Comparison of ENCODE assay signal across 26 cellular contexts in the genomic region with DNA sequence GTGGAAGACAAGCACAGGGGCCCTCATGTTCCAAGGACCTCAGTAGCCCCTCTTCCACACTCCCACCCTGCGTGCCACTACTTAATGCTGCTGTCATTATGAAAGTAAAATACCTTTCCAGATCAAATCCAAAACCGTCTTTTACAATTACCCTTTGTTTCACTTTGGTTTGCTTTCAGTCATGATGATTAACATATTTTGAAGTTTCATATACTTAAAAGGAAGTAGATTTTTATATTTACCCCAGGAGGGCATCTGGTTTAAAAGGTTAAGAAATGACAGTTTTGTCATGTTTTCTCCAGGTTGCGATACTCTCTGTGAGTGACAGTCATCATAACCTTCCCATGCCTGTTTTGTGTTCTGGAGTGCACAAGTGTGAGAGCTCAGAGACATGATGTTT. TPM values are rescaled to one million over a fixed set of nuclear protein-coding genes. Genes with fewer than 3 reads are reported as not detected.
A peak's percentile ranks its signal among the peaks of the same experiment; 100 is the strongest.
DNase-seq lines count a peak whose midpoint lies in the region; ATAC-seq, FAIRE-seq and TF ChIP-seq lines count a peak whose summit lies in the region.
"Had no signal": no experiment of that assay in that cellular context is flagged by ENCODE, and none has a peak within 500 bp of the region (broad histone marks: within the 10 kb centered on the region; RNA-seq: fewer than 3 reads in every experiment).

No MANE protein-coding gene starts in this region.

- no peaks in the 10 kb centered on the region for H3K4me1 ChIP-seq in right lobe of liver
- no peaks in the 10 kb centered on the region for H3K4me1 ChIP-seq in small intestine (ENCODE audit: control insufficient read depth in 2 of 2, insufficient read depth in 1 of 2, low read depth in 1 of 2, low read length in 1 of 2)
- H3K4me1 ChIP-seq: esophagus squamous epithelium, lower lobe of right lung, SJCRH30 had no signal

- no peak overlapping the region for H3K27ac Mint-ChIP-seq in activated T-cell treated with anti-CD3 and anti-CD28 coated beads, Interleukin-2, amount 50 U/mL, for 72 hours
- H3K27ac Mint-ChIP-seq: activated CD4-positive, alpha-beta T cell treated with anti-CD3 and anti-CD28 coated beads, Interleukin-2, amount 10 ng/mL, durations not matched to agents 7 days and 5 days; CD4-positive, alpha-beta memory T cell; dendritic cell treated with granulocyte-macrophage colony-stimulating factor and Interleukin-4, amounts not matched to agents 40 ng/mL and 50 ng/mL, for 4 days; natural killer cell; stimulated activated naive CD8-positive, alpha-beta T cell treated with anti-CD3 and anti-CD28 coated beads, Interleukin-15, Interleukin-2, amounts not matched to agents 100 ng/mL and 50 ng/mL, for 24 hours had no signal

- H3K36me3 Mint-ChIP-seq in activated T-cell treated with anti-CD3 and anti-CD28 coated beads, Interleukin-2, amount 50 U/mL, for 72 hours (ENCODE audit: insufficient read depth in 2 of 2): no peaks in the 10 kb centered on the region
- H3K36me3 Mint-ChIP-seq: CD4-positive, alpha-beta memory T cell; natural killer cell had no signal

- H3K27ac ChIP-seq in right lobe of liver (no peak overlapping the region), small intestine (ENCODE audit: low read depth in 1 of 2, low read length in 1 of 2) (no peak overlapping the region)
- H3K27ac ChIP-seq: esophagus squamous epithelium, lower lobe of right lung, SJCRH30 had no signal

- TF ChIP-seq CTCF in right lobe of liver (IDR thresholded peaks at IDR 0.05): no peak

- peaks cover 0 to 3% of the 10 kb centered on the region in 2 donors for H3K9me3 Mint-ChIP-seq in activated T-cell treated with anti-CD3 and anti-CD28 coated beads, Interleukin-2, amount 50 U/mL, for 72 hours
- H3K9me3 Mint-ChIP-seq: activated CD4-positive, alpha-beta T cell treated with anti-CD3 and anti-CD28 coated beads, Interleukin-2, amount 10 ng/mL, durations not matched to agents 7 days and 5 days; CD4-positive, alpha-beta memory T cell; dendritic cell treated with granulocyte-macrophage colony-stimulating factor and Interleukin-4, amounts not matched to agents 40 ng/mL and 50 ng/mL, for 4 days; natural killer cell; stimulated activated naive CD8-positive, alpha-beta T cell treated with anti-CD3 and anti-CD28 coated beads, Interleukin-15, Interleukin-2, amounts not matched to agents 100 ng/mL and 50 ng/mL, for 24 hours had no signal

- ATAC-seq in activated T-cell treated with anti-CD3 and anti-CD28 coated beads, Interleukin-2, amount 50 U/mL, for 72 hours (replicated peaks in 1 of 2): peak; percentile 81
- ATAC-seq in GM21515 (IDR thresholded peaks at IDR 0.05; ENCODE audit: unreplicated experiment) (peak; percentile 68), HG03354 (IDR thresholded peaks at IDR 0.05; ENCODE audit: poor library complexity, severe bottlenecking, unreplicated experiment) (peak; percentile 84), right lobe of liver (no peak)
- ATAC-seq: lower lobe of right lung, natural killer cell had no signal

- H3K9me3 ChIP-seq in right lobe of liver (no peaks in the 10 kb centered on the region), small intestine (ENCODE audit: control insufficient read depth, low read depth) (no peaks in the 10 kb centered on the region)
- H3K9me3 ChIP-seq: esophagus squamous epithelium, lower lobe of right lung, SJCRH30 had no signal

- H3K36me3 ChIP-seq in right lobe of liver: no peaks in the 10 kb centered on the region
- no peaks in the 10 kb centered on the region for H3K36me3 ChIP-seq in small intestine (ENCODE audit: control insufficient read depth in 2 of 2, insufficient read depth in 2 of 2, low read length in 2 of 2)
- H3K36me3 ChIP-seq: esophagus squamous epithelium, lower lobe of right lung, SJCRH30 had no signal

- DNase-seq in activated T-cell treated with anti-CD3 and anti-CD28 coated beads, Interleukin-2, amount 50 U/mL, for 72 hours: peak in 1 of 2 donors; percentile 4
- no peak for DNase-seq in activated T-cell treated with anti-CD3 and anti-CD28 coated beads for 4 hours
- no peak for DNase-seq in SHP77 (lab: John Stamatoyannopoulos, UW)
- no peak for DNase-seq in NCI-H2171 (lab: John Stamatoyannopoulos, UW)
- DNase-seq in right lobe of liver: no peak
- DNase-seq in small intestine: no peak
- DNase-seq: activated CD4-positive, alpha-beta T cell treated with anti-CD3 and anti-CD28 coated beads, Interleukin-2, amount 10 ng/mL, durations not matched to agents 7 days and 5 days; activated CD8-positive, alpha-beta memory T cell treated with anti-CD3 and anti-CD28 coated beads, Interleukin-2, amount 50 U/mL, for 48 hours; activated effector memory CD4-positive, alpha-beta T cell treated with anti-CD3 and anti-CD28 coated beads, Interleukin-2, amount 50 U/mL, for 16 hours; caudate nucleus; CD4-positive, alpha-beta memory T cell; esophagus squamous epithelium; KBM-7; lower lobe of right lung; natural killer cell; NCI-H1105 treated with DMSO at 0.1 percent for 48 hours; NCI-H1930; NCI-H69; SJCRH30 had no signal

- H3K4me1 Mint-ChIP-seq in activated T-cell treated with anti-CD3 and anti-CD28 coated beads, Interleukin-2, amount 50 U/mL, for 72 hours (ENCODE audit: low read depth): peaks cover 20% of the 10 kb centered on the region
- H3K4me1 Mint-ChIP-seq: activated CD4-positive, alpha-beta T cell treated with anti-CD3 and anti-CD28 coated beads, Interleukin-2, amount 10 ng/mL, durations not matched to agents 7 days and 5 days; CD4-positive, alpha-beta memory T cell; natural killer cell had no signal

- peak overlapping the region; percentile 9 to 24 for H3K4me3 Mint-ChIP-seq in activated T-cell treated with anti-CD3 and anti-CD28 coated beads, Interleukin-2, amount 50 U/mL, for 72 hours
- H3K4me3 Mint-ChIP-seq: activated CD4-positive, alpha-beta T cell treated with anti-CD3 and anti-CD28 coated beads, Interleukin-2, amount 10 ng/mL, durations not matched to agents 7 days and 5 days; CD4-positive, alpha-beta memory T cell; dendritic cell treated with granulocyte-macrophage colony-stimulating factor and Interleukin-4, amounts not matched to agents 40 ng/mL and 50 ng/mL, for 4 days; natural killer cell; stimulated activated naive CD8-positive, alpha-beta T cell treated with anti-CD3 and anti-CD28 coated beads, Interleukin-15, Interleukin-2, amounts not matched to agents 100 ng/mL and 50 ng/mL, for 24 hours had no signal

- H3K27me3 Mint-ChIP-seq in activated T-cell treated with anti-CD3 and anti-CD28 coated beads, Interleukin-2, amount 50 U/mL, for 72 hours (ENCODE audit: low read depth): peaks cover 34% of the 10 kb centered on the region

- no peak for FAIRE-seq in small intestine (lab: Jason Lieb, UNC)
- FAIRE-seq: endometrium, frontal cortex, HTR-8/SVneo had no signal

- H3K27me3 ChIP-seq in right lobe of liver: no peaks in the 10 kb centered on the region
- no peaks in the 10 kb centered on the region for H3K27me3 ChIP-seq in small intestine (ENCODE audit: control insufficient read depth in 2 of 2, insufficient read depth in 2 of 2, low read length in 2 of 2)
- H3K27me3 ChIP-seq: SJCRH30 had no signal

- 81% methylated on average over 3 of the region's 3 CpGs for WGBS in right lobe of liver (ENCODE audit: insufficient coverage, low coverage, low lambda C conversion rate, missing lambda C conversion rate)
- WGBS in small intestine, 3 donors: 54 to 75% (median 54%) methylated on average over 3 of the region's 3 CpGs

- H3K4me3 ChIP-seq in right lobe of liver (no peak overlapping the region), small intestine (ENCODE audit: low read depth in 1 of 2, low read length in 2 of 2) (no peak overlapping the region)
- H3K4me3 ChIP-seq: esophagus squamous epithelium, lower lobe of right lung, SJCRH30 had no signal

- TF ChIP-seq POLR2A in right lobe of liver (IDR thresholded peaks at IDR 0.05): no peak

- intact Hi-C loops in right lobe of liver (cut with DNase I): no loop called here

RNA-seq across cellular contexts. Expression of a gene that starts 13.5 kb away (rescaled TPM):
- 1 to 10 TPM; 5.5 TPM for total RNA-seq in activated T-cell treated with anti-CD3 and anti-CD28 coated beads, Interleukin-2, amount 50 U/mL, for 72 hours
- 10 to 100 TPM in 2 of 6 experiments, 1 to 10 TPM in 4; 2.4 to 14.0 (median 5.3) TPM for total RNA-seq in right lobe of liver
- polyA plus RNA-seq in small intestine: 1 to 10 TPM in 2 of 3 donors, under 1 TPM in 1; 0.45 to 7.4 (median 1.1) TPM
- total RNA-seq: CD4-positive, alpha-beta memory T cell had no signal

Comparison
In these comparisons a context has a peak if more than half of its experiments do, and no peak if none do; other contexts are left out.
1. ATAC-seq: peak in activated T-cell treated with anti-CD3 and anti-CD28 coated beads, Interleukin-2, amount 50 U/mL, for 72 hours (2 of 2), GM21515 (single experiment) and HG03354 (single experiment); none in right lobe of liver (0 of 4).